20 cellular contexts compared by ENCODE assay signal in genomic region chr3:31197941-31198340, GRCh38.
DNase-seq lines count a peak whose midpoint lies in the region; ATAC-seq and TF ChIP-seq lines count a peak whose summit lies in the region.
"Had no signal": no experiment of that assay in that cellular context is flagged by ENCODE, and none has a peak within 500 bp of the region (broad histone marks: within the 10 kb centered on the region; RNA-seq: fewer than 3 reads in every experiment).

No MANE protein-coding gene starts in this region.

- H2AK5ac ChIP-seq in trophoblast cell (ENCODE audit: low read length): no peak overlapping the region

- DNase-seq in DMS 273 treated with DMSO at 0.1 percent for 48 hours (lab: John Stamatoyannopoulos, UW) (peak; percentile 58), NCI-H524 treated with DMSO at 0.1 percent for 48 hours (lab: John Stamatoyannopoulos, UW) (peak; percentile 36), fibroblast of the aortic adventitia (ENCODE audit: low read depth) (peak; percentile 72), trophoblast cell (no peak), iPS-NIHi11 (ENCODE audit: low spot score) (no peak), activated T-cell treated with anti-CD3 and anti-CD28 coated beads for 4 hours (no peak), foreskin melanocyte (no peak)
- DNase-seq: activated CD4-positive, alpha-beta T cell treated with anti-CD3 and anti-CD28 coated beads, Interleukin-2, amount 50 U/mL, for 4 hours; activated effector memory CD4-positive, alpha-beta T cell treated with anti-CD3 and anti-CD28 coated beads, Interleukin-2, amount 50 U/mL, for 16 hours; MG63; NCI-H1436 treated with DMSO at 0.1 percent for 48 hours; NCI-H226; NK-92 treated with Interleukin-12 subunit alpha and Interleukin-12 subunit beta, amount 100 ng/mL, for 24 hours; nucleus accumbens; retina; substantia nigra had no signal

- ATAC-seq in HG03460 (IDR thresholded peaks at IDR 0.05; ENCODE audit: unreplicated experiment): no peak
- ATAC-seq: SK-N-SH treated with all-trans-retinoic acid at 6 μM for 48 hours had no signal

- no peaks in the 10 kb centered on the region for H3K27me3 ChIP-seq in trophoblast cell (ENCODE audit: insufficient read depth, low read length)
- H3K27me3 ChIP-seq: cardiac muscle cell, MG63 had no signal

- H3K4me3 ChIP-seq in fibroblast of the aortic adventitia (ENCODE audit: low read depth, low read length): no peak overlapping the region
- H3K4me3 ChIP-seq in trophoblast cell (ENCODE audit: low read depth, low read length): no peak overlapping the region
- H3K4me3 ChIP-seq: cardiac muscle cell, MG63 had no signal

- no peak overlapping the region for H3K9ac ChIP-seq in trophoblast cell (ENCODE audit: low read length)

- no peak overlapping the region for H3K23ac ChIP-seq in trophoblast cell (ENCODE audit: low read length)

- H3K14ac ChIP-seq in trophoblast cell (ENCODE audit: low read length): no peak overlapping the region

- TF ChIP-seq CTCF in fibroblast of the aortic adventitia (IDR thresholded peaks at IDR 0.05; ENCODE audit: insufficient read depth, low read length): no peak

- no peak overlapping the region for H2BK5ac ChIP-seq in trophoblast cell (ENCODE audit: low read depth, low read length, poor library complexity)

- no peaks in the 10 kb centered on the region for H3K36me3 ChIP-seq in trophoblast cell (ENCODE audit: control insufficient read depth in 1 of 2, insufficient read depth in 2 of 2, low read length in 2 of 2)
- H3K36me3 ChIP-seq: cardiac muscle cell, MG63 had no signal

- H4K91ac ChIP-seq in trophoblast cell (ENCODE audit: low read depth, low read length): no peak overlapping the region

- no peak overlapping the region for H3K4me2 ChIP-seq in trophoblast cell (ENCODE audit: low read length)

- no peak overlapping the region for H4K12ac ChIP-seq in trophoblast cell (ENCODE audit: low read depth, low read length)

- no peak overlapping the region for H3K4ac ChIP-seq in trophoblast cell (ENCODE audit: low read depth, low read length)

- no CpG with 5 or more reads among the region's 2 CpGs for WGBS in trophoblast cell (ENCODE audit: extremely low coverage, insufficient coverage, insufficient read length)

- no peak overlapping the region for H3K27ac ChIP-seq in trophoblast cell (ENCODE audit: low read depth, low read length)
- H3K27ac ChIP-seq: cardiac muscle cell, HL-60 had no signal

- H2BK12ac ChIP-seq in trophoblast cell (ENCODE audit: low read length): peak overlapping the region; percentile 70

- H3K4me1 ChIP-seq in trophoblast cell (ENCODE audit: control insufficient read depth in 1 of 2, insufficient read depth in 2 of 2, low read length in 2 of 2): peaks cover 2 to 5% of the 10 kb centered on the region in 2 experiments

- peaks cover 2% of the 10 kb centered on the region for H3K79me1 ChIP-seq in trophoblast cell (ENCODE audit: low read length)

- peak overlapping the region; percentile 39 for H2BK120ac ChIP-seq in trophoblast cell (ENCODE audit: insufficient read depth, low read length, poor library complexity)

- no peak overlapping the region for H2AFZ ChIP-seq in trophoblast cell (ENCODE audit: insufficient read depth, low read length, poor library complexity)

- H3K18ac ChIP-seq in trophoblast cell (ENCODE audit: low read length): no peak overlapping the region

- H3K79me2 ChIP-seq in trophoblast cell (ENCODE audit: control insufficient read depth, insufficient read depth, low read length, poor library complexity): peaks cover 1% of the 10 kb centered on the region

- H3K9me3 ChIP-seq in trophoblast cell (ENCODE audit: insufficient read depth, low read depth, low read length): peaks cover 2% of the 10 kb centered on the region
- H3K9me3 ChIP-seq: MG63 had no signal

- no peak overlapping the region for H4K8ac ChIP-seq in trophoblast cell (ENCODE audit: low read depth, low read length)

Comparison
In these comparisons a context has a peak if more than half of its experiments do, and no peak if none do; other contexts are left out.
1. DNase-seq: peak in DMS 273 treated with DMSO at 0.1 percent for 48 hours (single experiment), NCI-H524 treated with DMSO at 0.1 percent for 48 hours (single experiment) and fibroblast of the aortic adventitia (single experiment); none in trophoblast cell (0 of 2), iPS-NIHi11 (single experiment), activated T-cell treated with anti-CD3 and anti-CD28 coated beads for 4 hours (single experiment) and foreskin melanocyte (single experiment).